15 cellular contexts compared by ENCODE assay signal in the genomic region with DNA sequence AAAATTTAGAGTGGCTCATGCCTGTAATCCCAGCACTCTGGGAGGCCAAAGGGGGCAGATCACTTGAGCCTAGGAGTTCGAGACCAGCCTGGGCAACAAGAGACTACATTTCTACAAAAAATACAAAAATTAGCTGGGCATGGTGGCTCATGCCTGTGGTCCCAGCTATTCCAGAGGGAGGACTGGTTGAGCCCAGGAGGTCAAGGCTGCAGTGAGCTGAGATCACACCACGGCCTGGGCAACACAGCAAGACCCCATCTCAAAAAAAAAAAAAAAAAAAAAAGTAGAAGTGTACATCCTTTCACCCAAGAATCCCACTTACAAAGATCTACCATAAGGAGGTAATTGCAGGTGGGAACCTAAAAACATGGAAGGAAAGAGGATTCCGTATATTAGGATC. TPM values are rescaled to one million over a fixed set of nuclear protein-coding genes. Genes with fewer than 3 reads are reported as not detected.
A peak's percentile ranks its signal among the peaks of the same experiment; 100 is the strongest.
DNase-seq lines count a peak whose midpoint lies in the region; ATAC-seq, FAIRE-seq and TF ChIP-seq lines count a peak whose summit lies in the region.
"Not testable (repeated sequence)": the region's sequence is repeated elsewhere in the genome, so short reads cannot be mapped to it uniquely, and the experiment has no call there.
"Had no signal": no experiment of that assay in that cellular context is flagged by ENCODE, and none has a peak within 500 bp of the region (broad histone marks: within the 10 kb centered on the region; RNA-seq: fewer than 3 reads in every experiment).

No MANE protein-coding gene starts in this region.

- intact Hi-C loops in kidney (cut with DNase I); lower lobe of right lung (cut with DNase I): not testable (repeated sequence)

- H3K27me3 Mint-ChIP-seq in WTC11 (ENCODE audit: low read depth) = not testable (repeated sequence)

- TF ChIP-seq POLR2A in gastroesophageal sphincter (IDR thresholded peaks at IDR 0.05) = not testable (repeated sequence)

- not testable (repeated sequence) for ATAC-seq in WTC11, gastroesophageal sphincter, lower lobe of right lung

- H3K36me3 Mint-ChIP-seq in WTC11 = peaks cover 11% of the 10 kb centered on the region

- DNase-seq in WTC11 (ENCODE audit: low spot score); kidney; lower lobe of right lung: not testable (repeated sequence)

- TF ChIP-seq CTCF in HEK293 (tag by site-specific recombination; IDR thresholded peaks at IDR 0.05); WTC11 (IDR thresholded peaks at IDR 0.05); gastroesophageal sphincter (IDR thresholded peaks at IDR 0.05); kidney (IDR thresholded peaks at IDR 0.05; ENCODE audit: borderline replicate concordance, extremely low read depth, insufficient read depth); lower lobe of right lung (IDR thresholded peaks at IDR 0.05): not testable (repeated sequence)

- 67 to 96% methylated on average over 2 of the region's 3 CpGs for WGBS in gastroesophageal sphincter (ENCODE audit: low coverage in 1 of 2), 2 donors
- 81% methylated on average over 3 of the region's 3 CpGs for WGBS in thymus

- POLR2A ChIA-PET in HEK293 (lab: Yijun Ruan, JAX); WTC11 (lab: Charles Lee): not testable (repeated sequence)

- not testable (repeated sequence) for H3K4me3 Mint-ChIP-seq in WTC11

- TF ChIP-seq EP300 in gastroesophageal sphincter (IDR thresholded peaks at IDR 0.05) = not testable (repeated sequence)

- not testable (repeated sequence) for H3K9me3 Mint-ChIP-seq in WTC11

- not testable (repeated sequence) for FAIRE-seq in kidney (lab: Jason Lieb, UNC)

- H3K9ac ChIP-seq in kidney (ENCODE audit: low read length in 2 of 2) = peak overlapping the region in 1 of 2 donors; percentile 57
- H3K9ac ChIP-seq in rectal smooth muscle tissue (ENCODE audit: low read length) = not testable (repeated sequence)

- not testable (repeated sequence) for H3K27me3 ChIP-seq in gastroesophageal sphincter; lower lobe of right lung (ENCODE audit: low read depth); rectal smooth muscle tissue (ENCODE audit: control insufficient read depth, insufficient read depth, low read length); thymus (ENCODE audit: control insufficient read depth, insufficient read depth)

- peak overlapping the region; percentile 99 for H3K27ac Mint-ChIP-seq in WTC11

- CTCF ChIA-PET in HEK293 (lab: Yijun Ruan, JAX) (interaction anchor here (0.6 to 1.5 kb wide), 2 partner anchors 57 to 353 kb away, joined by 4 to 5 read pairs; no protein-coding TSS in a partner anchor), WTC11 (lab: Charles Lee) (interaction anchor here (1.9 kb wide), 1 partner anchor 57 kb away, joined by 4 read pairs; no protein-coding TSS in a partner anchor)

- not testable (repeated sequence) for H3K4me3 ChIP-seq in HEK293 (ENCODE audit: low read depth, low read length); gastroesophageal sphincter; lower lobe of right lung; rectal smooth muscle tissue (ENCODE audit: low read length); thymus (ENCODE audit: low read length)
- peak overlapping the region in 1 of 2 donors; percentile 39 for H3K4me3 ChIP-seq in kidney (ENCODE audit: low read length in 2 of 2)

- H3K9me3 ChIP-seq in HEK293 (ENCODE audit: control insufficient read depth, insufficient read depth, low read depth, low read length); gastroesophageal sphincter; kidney (ENCODE audit: control insufficient read depth in 1 of 2, low read length in 2 of 2); lower lobe of right lung; thymus (ENCODE audit: control insufficient read depth): not testable (repeated sequence)

- not testable (repeated sequence) for H3K27ac ChIP-seq in HEK293 (ENCODE audit: extremely low read depth, low read depth, low read length)
- H3K27ac ChIP-seq in gastroesophageal sphincter (peak overlapping the region in 3 of 4 donors; percentile 78 to 87 (median 85)), kidney (ENCODE audit: low read depth in 2 of 2, low read length in 2 of 2) (peak overlapping the region; percentile 58 to 77), lower lobe of right lung (peak overlapping the region; percentile 73), rectal smooth muscle tissue (ENCODE audit: low read depth, low read length) (peak overlapping the region; percentile 85), thymus (ENCODE audit: low read depth) (peak overlapping the region; percentile 62)

- peaks cover 84% of the 10 kb centered on the region for H3K4me1 Mint-ChIP-seq in WTC11

- H3K36me3 ChIP-seq in HEK293 (ENCODE audit: control insufficient read depth in 2 of 2, insufficient read depth in 1 of 2, low read length in 2 of 2); gastroesophageal sphincter; lower lobe of right lung; rectal smooth muscle tissue (ENCODE audit: control insufficient read depth, insufficient read depth, low read length); thymus (ENCODE audit: control insufficient read depth, insufficient read depth): not testable (repeated sequence)
- H3K36me3 ChIP-seq in kidney (ENCODE audit: control insufficient read depth in 1 of 2, insufficient read depth in 2 of 2, low read length in 2 of 2) = peaks cover 5 to 18% of the 10 kb centered on the region in 2 donors

- not testable (repeated sequence) for H3K4me1 ChIP-seq in HEK293 (ENCODE audit: control insufficient read depth, insufficient read depth, low read length)
- H3K4me1 ChIP-seq in gastroesophageal sphincter (peaks cover 4 to 82% (median 32%) of the 10 kb centered on the region in 3 donors), kidney (ENCODE audit: control insufficient read depth in 1 of 2, insufficient read depth in 1 of 2, low read depth in 1 of 2, low read length in 2 of 2) (peaks cover 56 to 57% of the 10 kb centered on the region in 2 donors), lower lobe of right lung (peaks cover 82% of the 10 kb centered on the region), rectal smooth muscle tissue (ENCODE audit: control insufficient read depth, insufficient read depth, low read length) (peaks cover 37% of the 10 kb centered on the region), thymus (ENCODE audit: control insufficient read depth, insufficient read depth, low read length) (peaks cover 63% of the 10 kb centered on the region)

TF ChIP-seq in HEK293, 187 proteins besides CTCF, POLR2A, EP300 and RAD21:
- 0 out of 2 replicates have a peak, but pooled peaks have one; percentile 49 for TF ChIP-seq ZNF121 (tag by site-specific recombination; IDR thresholded peaks at IDR 0.05)
TF ChIP-seq in HEK293: peak in this region for 1; not testable (repeated sequence) for 186.

TF ChIP-seq in WTC11, 78 proteins besides CTCF, POLR2A, EP300 and RAD21:
- TF ChIP-seq ZNF121 (CRISPR knock-in tag; IDR thresholded peaks at IDR 0.05) = peak; percentile 90; the same call in 1 of the 2 replicates

RNA-seq across cellular contexts. Expression of gene CYB5A, which starts 6.2 kb away (rescaled TPM):
- total RNA-seq in WTC11 (2021) = 127 to 170 TPM (median 159 TPM) in 3 replicates
- total RNA-seq in gastroesophageal sphincter = 100 to 1,000 TPM in 1 of 4 donors, 10 to 100 TPM in 3; 53.8 to 118 (median 75.2) TPM
- total RNA-seq in kidney = 243 TPM
- 1,143 TPM for polyA plus RNA-seq in kidney (ENCODE audit: insufficient read depth, low read depth, low replicate concordance)
- total RNA-seq in lower lobe of right lung = 458 TPM
- 86.2 TPM for polyA plus RNA-seq in thymus

RNA-seq across cellular contexts. Expression of gene C18orf63, which starts 30.1 kb away (rescaled TPM):
- total RNA-seq in WTC11 (2021) (not detected in 3 replicates), gastroesophageal sphincter (not detected), kidney (not detected), lower lobe of right lung (0.65 TPM)
- polyA plus RNA-seq in kidney (ENCODE audit: insufficient read depth, low read depth, low replicate concordance) (not detected), thymus (0.09 TPM)
- total RNA-seq: A172, Daoy, H9, K562, LHCN-M2, Right ventricle myocardium superior, RPMI7951 had no signal
- polyA plus RNA-seq: CD14-positive monocyte, K562 had no signal
